Comparison of ENCODE assay signal across 24 cellular contexts in genomic region chr7:17988136-17988535, GRCh38. TPM values are rescaled to one million over a fixed set of nuclear protein-coding genes. Genes with fewer than 3 reads are reported as not detected.
"Had no signal": no experiment of that assay in that cellular context is flagged by ENCODE, and none has a peak within 500 bp of the region (broad histone marks: within the 10 kb centered on the region; RNA-seq: fewer than 3 reads in every experiment).

No MANE protein-coding gene starts in this region.

- ATAC-seq: gastrocnemius medialis; naive thymus-derived CD8-positive, alpha-beta T cell; T-helper 17 cell had no signal

- H3K4me3 Mint-ChIP-seq: activated CD4-positive, alpha-beta memory T cell treated with anti-CD3 and anti-CD28 coated beads for 36 hours; activated naive CD4-positive, alpha-beta T cell treated with anti-CD3 and anti-CD28 coated beads, Interleukin-2, amount 10 ng/mL, durations not matched to agents 7 days and 5 days; endodermal cell; mesothelial cell of epicardium; naive thymus-derived CD8-positive, alpha-beta T cell; T-helper 17 cell had no signal

- H3K27ac Mint-ChIP-seq: activated CD4-positive, alpha-beta memory T cell treated with anti-CD3 and anti-CD28 coated beads for 36 hours; activated naive CD4-positive, alpha-beta T cell treated with anti-CD3 and anti-CD28 coated beads, Interleukin-2, amount 10 ng/mL, durations not matched to agents 7 days and 5 days; endodermal cell; mesothelial cell of epicardium; progenitor cell of endocrine pancreas; T-helper 17 cell had no signal

- H3K4me3 ChIP-seq: esophagus squamous epithelium, gastrocnemius medialis, thoracic aorta had no signal

- H3K27ac ChIP-seq: esophagus squamous epithelium, gastrocnemius medialis, thoracic aorta had no signal

- H3K27me3 Mint-ChIP-seq: progenitor cell of endocrine pancreas had no signal

- DNase-seq: activated CD4-positive, alpha-beta memory T cell treated with anti-CD3 and anti-CD28 coated beads for 36 hours; activated CD4-positive, alpha-beta T cell treated with anti-CD3 and anti-CD28 coated beads for 48 hours; activated effector memory CD4-positive, alpha-beta T cell treated with Interleukin-2 at 50 U/mL for 16 hours; activated naive CD4-positive, alpha-beta T cell treated with anti-CD3 and anti-CD28 coated beads, Interleukin-2, amount 10 ng/mL, durations not matched to agents 7 days and 5 days; activated T-cell treated with anti-CD3 and anti-CD28 coated beads, Interleukin-2, amount 50 U/mL, for 48 hours; amygdala; cortex of kidney; esophagus squamous epithelium; gastrocnemius medialis; head of caudate nucleus; naive thymus-derived CD8-positive, alpha-beta T cell; retina; stimulated activated CD4-positive, alpha-beta T cell treated with anti-CD3 and anti-CD28 coated beads, Interleukin-2, amount 100 ng/mL, for 48 hours; stimulated activated naive CD4-positive, alpha-beta T cell; T-helper 17 cell had no signal

- H3K9me3 Mint-ChIP-seq: activated CD4-positive, alpha-beta memory T cell treated with anti-CD3 and anti-CD28 coated beads for 36 hours; activated naive CD4-positive, alpha-beta T cell treated with anti-CD3 and anti-CD28 coated beads, Interleukin-2, amount 10 ng/mL, durations not matched to agents 7 days and 5 days; endodermal cell; mesothelial cell of epicardium had no signal

- H3K27me3 ChIP-seq: esophagus squamous epithelium, gastrocnemius medialis had no signal

- H3K36me3 Mint-ChIP-seq: activated CD4-positive, alpha-beta memory T cell treated with anti-CD3 and anti-CD28 coated beads for 36 hours; activated naive CD4-positive, alpha-beta T cell treated with anti-CD3 and anti-CD28 coated beads, Interleukin-2, amount 10 ng/mL, durations not matched to agents 7 days and 5 days; mesothelial cell of epicardium; naive thymus-derived CD8-positive, alpha-beta T cell had no signal

- H3K4me1 Mint-ChIP-seq: activated naive CD4-positive, alpha-beta T cell treated with anti-CD3 and anti-CD28 coated beads, Interleukin-2, amount 10 ng/mL, durations not matched to agents 7 days and 5 days had no signal

- H3K4me1 ChIP-seq: esophagus squamous epithelium, gastrocnemius medialis had no signal

- H3K36me3 ChIP-seq: esophagus squamous epithelium, gastrocnemius medialis, thoracic aorta had no signal

- H3K9me3 ChIP-seq: esophagus squamous epithelium, gastrocnemius medialis, thoracic aorta had no signal

RNA-seq across cellular contexts. Expression of gene PRPS1L1, which starts 39.5 kb away (rescaled TPM):
- total RNA-seq: activated CD4-positive, alpha-beta memory T cell treated with anti-CD3 and anti-CD28 coated beads for 36 hours; bronchial epithelial cell; cerebellum; endodermal cell; esophagus squamous epithelium; gastrocnemius medialis; lung microvascular endothelial cell; mesothelial cell of epicardium; naive thymus-derived CD8-positive, alpha-beta T cell; osteocyte; progenitor cell of endocrine pancreas; T-helper 17 cell; thoracic aorta; ureter had no signal
